In the genomic region with DNA sequence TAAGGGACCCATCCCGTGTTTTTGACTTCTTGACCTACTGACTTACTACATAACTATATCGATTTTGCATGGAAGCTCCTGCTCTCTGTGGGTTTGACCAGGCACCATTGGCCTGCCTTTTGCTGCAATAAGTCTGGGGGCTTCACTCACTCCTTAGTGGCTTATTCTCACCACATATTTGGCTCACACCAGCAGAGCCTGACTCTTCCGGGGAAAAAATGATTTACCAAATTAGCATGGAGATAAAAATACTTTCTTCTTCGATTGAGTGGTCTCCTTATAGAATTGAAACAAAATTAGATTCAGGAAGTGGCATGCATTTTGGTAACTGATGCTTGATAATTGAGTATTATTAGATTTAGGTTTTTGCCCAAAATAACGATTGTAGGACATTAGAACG, we compare ENCODE assay signal across 16 cellular contexts.
"Had no signal": no experiment of that assay in that cellular context is flagged by ENCODE, and none has a peak within 500 bp of the region (broad histone marks: within the 10 kb centered on the region; RNA-seq: fewer than 3 reads in every experiment).

No MANE protein-coding gene starts in this region.

- ATAC-seq: gastroesophageal sphincter, left lobe of liver, mucosa of descending colon, natural killer cell had no signal

- H3K9me3 Mint-ChIP-seq: natural killer cell, neural crest cell had no signal

- H3K4me3 Mint-ChIP-seq: natural killer cell, neural crest cell had no signal

- DNase-seq: effector memory CD4-positive, alpha-beta T cell; esophagus squamous epithelium; foreskin fibroblast; glutamatergic neuron; islet precursor cell; mammary epithelial cell; mucosa of descending colon; natural killer cell; posterior cingulate gyrus; sigmoid colon; tibial artery; upper lobe of left lung; uterus had no signal

- H3K36me3 Mint-ChIP-seq: natural killer cell had no signal
